14 cellular contexts compared by ENCODE assay signal in genomic region chr17:64084940-64085649, GRCh38. TPM values are rescaled to one million over a fixed set of nuclear protein-coding genes. Genes with fewer than 3 reads are reported as not detected.
DNase-seq lines count a peak whose midpoint lies in the region; ATAC-seq and TF ChIP-seq lines count a peak whose summit lies in the region.
"Had no signal": no experiment of that assay in that cellular context is flagged by ENCODE, and none has a peak within 500 bp of the region (broad histone marks: within the 10 kb centered on the region; RNA-seq: fewer than 3 reads in every experiment).

No MANE protein-coding gene starts in this region.

- peaks cover 3% of the 10 kb centered on the region; the same call in 1 of the 2 replicates for H3K79me2 ChIP-seq in DND-41 (ENCODE audit: insufficient read depth, low read length)

- no peaks in the 10 kb centered on the region for H3K27me3 ChIP-seq in DND-41 (ENCODE audit: insufficient read depth, low read length, poor library complexity)
- H3K27me3 ChIP-seq in neutrophil = no peaks in the 10 kb centered on the region
- H3K27me3 ChIP-seq: dorsolateral prefrontal cortex, thyroid gland had no signal

- H3K4me1 ChIP-seq in DND-41 (ENCODE audit: insufficient read depth, low read length) (peaks cover 45% of the 10 kb centered on the region), neutrophil (ENCODE audit: control insufficient read depth in 1 of 2, insufficient read depth in 1 of 2, low read depth in 1 of 2, low read length in 1 of 2) (peaks cover 44 to 54% of the 10 kb centered on the region in 2 experiments)

- TF ChIP-seq CTCF in DND-41 (IDR thresholded peaks at IDR 0.05; ENCODE audit: borderline replicate concordance, extremely low read depth, low read length, poor library complexity, severe bottlenecking) (no peak), neutrophil (IDR thresholded peaks at IDR 0.05) (no peak)

- H3K36me3 ChIP-seq in DND-41 (ENCODE audit: insufficient read depth, low read length) = no peaks in the 10 kb centered on the region
- no peaks in the 10 kb centered on the region for H3K36me3 ChIP-seq in neutrophil
- H3K36me3 ChIP-seq: thyroid gland had no signal

- H4K20me1 ChIP-seq in DND-41 (ENCODE audit: insufficient read depth, low read length) = no peaks in the 10 kb centered on the region

- no peak overlapping the region for H3K4me2 ChIP-seq in DND-41 (ENCODE audit: insufficient read depth, low read length)

- H3K4me3 ChIP-seq in DND-41 (ENCODE audit: low read depth in 1 of 2, low read length in 2 of 2) (no peak overlapping the region), neutrophil (ENCODE audit: low read depth in 1 of 2, low read length in 1 of 2) (no peak overlapping the region)
- H3K4me3 ChIP-seq: dorsolateral prefrontal cortex, thyroid gland had no signal

- DNase-seq in DND-41 = no peak
- peak; percentile 80 for DNase-seq in NCI-H748 (lab: John Stamatoyannopoulos, UW; ENCODE audit: unreplicated experiment)
- peak; percentile 34 to 36 for DNase-seq in dermis microvascular lymphatic vessel endothelial cell (ENCODE audit: low read depth in 2 of 2)
- no peak for DNase-seq in stimulated activated CD4-positive, alpha-beta T cell treated with anti-CD3 and anti-CD28 coated beads, Interleukin-2, amount 100 ng/mL, for 24 hours
- DNase-seq in NCI-H1436 (lab: John Stamatoyannopoulos, UW) = no peak
- DNase-seq: activated CD8-positive, alpha-beta T cell treated with anti-CD3 and anti-CD28 coated beads, Interleukin-2, amount 10 ng/mL, durations not matched to agents 7 days and 5 days; activated effector memory CD4-positive, alpha-beta T cell treated with Interleukin-2 at 50 U/mL for 16 hours; hypothalamus; stimulated activated CD4-positive, alpha-beta T cell treated with anti-CD3 and anti-CD28 coated beads, Interleukin-1b, Interleukin-23, amount 100 ng/mL, for 48 hours; thyroid gland had no signal

- H3K9me3 ChIP-seq in DND-41 (ENCODE audit: insufficient read depth, low read length, severe bottlenecking) = no peaks in the 10 kb centered on the region
- H3K9me3 ChIP-seq in neutrophil = no peaks in the 10 kb centered on the region
- H3K9me3 ChIP-seq: thyroid gland had no signal

- H3K27ac ChIP-seq in DND-41 (ENCODE audit: low read length) (peak overlapping the region; percentile 95; the same call in 1 of the 2 replicates), neutrophil (peak overlapping the region; percentile 99)
- H3K27ac ChIP-seq: dorsolateral prefrontal cortex had no signal

- no peak for ATAC-seq in DND-41 (ENCODE audit: insufficient read depth, low read depth)
- no peak for ATAC-seq in HG03025 (IDR thresholded peaks at IDR 0.05; ENCODE audit: low FRiP score, unreplicated experiment)
- no peak for ATAC-seq in HG02970 (IDR thresholded peaks at IDR 0.05; ENCODE audit: low FRiP score, unreplicated experiment)
- ATAC-seq: activated CD8-positive, alpha-beta T cell treated with anti-CD3 and anti-CD28 coated beads, Interleukin-2, amount 10 ng/mL, durations not matched to agents 7 days and 5 days had no signal

- H3K9ac ChIP-seq in DND-41 (ENCODE audit: low read depth, low read length) = no peak overlapping the region

- no peak overlapping the region for H2AFZ ChIP-seq in DND-41 (ENCODE audit: low read depth, low read length)

RNA-seq across cellular contexts. Expression of gene ERN1, which starts 44.8 kb away (rescaled TPM):
- 5.6 and 14.3 TPM in 2 replicates for total RNA-seq in dermis microvascular lymphatic vessel endothelial cell

Comparison
In these comparisons a context has a peak if more than half of its experiments do, and no peak if none do; other contexts are left out.
1. DNase-seq: peak in NCI-H748 (single experiment) and dermis microvascular lymphatic vessel endothelial cell (2 of 2); none in DND-41 (single experiment), stimulated activated CD4-positive, alpha-beta T cell treated with anti-CD3 and anti-CD28 coated beads, Interleukin-2, amount 100 ng/mL, for 24 hours (0 of 2) and NCI-H1436 (single experiment).